Comparison of ENCODE assay signal across 20 cellular contexts in the genomic region with DNA sequence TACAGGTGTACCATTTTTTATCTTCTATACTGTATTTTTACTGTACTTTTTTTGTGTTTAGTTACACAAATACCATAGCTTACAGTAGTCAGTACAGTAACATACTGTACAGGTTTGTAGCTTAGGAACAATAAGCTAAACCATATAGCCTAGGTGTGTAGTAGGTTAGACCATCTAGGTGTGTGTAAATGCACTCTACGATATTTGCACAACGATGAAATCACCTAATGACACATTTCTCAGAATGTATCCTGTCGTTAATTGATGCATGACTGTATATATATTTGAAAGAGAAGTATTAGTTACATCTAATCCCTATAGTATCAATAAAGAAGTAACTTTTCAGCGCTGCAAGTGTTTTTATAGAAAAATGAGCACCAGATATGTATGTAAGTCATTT.
DNase-seq lines count a peak whose midpoint lies in the region; ATAC-seq, FAIRE-seq and TF ChIP-seq lines count a peak whose summit lies in the region.
"Had no signal": no experiment of that assay in that cellular context is flagged by ENCODE, and none has a peak within 500 bp of the region (broad histone marks: within the 10 kb centered on the region; RNA-seq: fewer than 3 reads in every experiment).

No MANE protein-coding gene starts in this region.

- H3K27ac ChIP-seq in PC-3 (ENCODE audit: low read length): no peak overlapping the region
- H3K27ac ChIP-seq: BLaER1, C4-2B, GM23248 had no signal

- H3K4me2 ChIP-seq in PC-3 (ENCODE audit: low read length): no peak overlapping the region
- H3K4me2 ChIP-seq: BLaER1 had no signal

- peaks cover 7% of the 10 kb centered on the region; the same call in 1 of the 2 replicates for H3K4me1 ChIP-seq in PC-3 (ENCODE audit: insufficient read depth, low read length)
- H3K4me1 ChIP-seq: BLaER1, Caco-2 had no signal

- H2AFZ ChIP-seq in PC-3 (ENCODE audit: low read length): no peak overlapping the region
- H2AFZ ChIP-seq: GM23248 had no signal

- no peak for DNase-seq in D721Med (ENCODE audit: insufficient read length, low spot score)
- DNase-seq in DMS53 (lab: John Stamatoyannopoulos, UW): peak; percentile 82
- DNase-seq in PC-3: peak; percentile 35
- DNase-seq in AML-193 (lab: John Stamatoyannopoulos, UW): no peak
- DNase-seq in activated CD4-positive, alpha-beta T cell treated with anti-CD3 and anti-CD28 coated beads, Interleukin-2, amount 50 U/mL, for 1 hour: no peak
- no peak for DNase-seq in superior temporal gyrus (ENCODE audit: extremely low spot score)
- DNase-seq: Caco-2; CD4-positive, CD25-positive, alpha-beta regulatory T cell; CD8-positive, alpha-beta T cell; DMS 273 treated with DMSO at 0.1 percent for 48 hours; DND-41; GDM1; GM23248; H9 had no signal

- H3K9ac ChIP-seq in PC-3 (ENCODE audit: low read length): no peak overlapping the region
- H3K9ac ChIP-seq: BLaER1, GM23248 had no signal

- FAIRE-seq in D721Med (lab: Jason Lieb, UNC): peak; percentile 6
- FAIRE-seq: GM12878, GM19239, H1 had no signal

- no peaks in the 10 kb centered on the region for H3K79me2 ChIP-seq in PC-3 (ENCODE audit: low read length)

- H3K4me3 ChIP-seq in PC-3 (ENCODE audit: low read length): no peak overlapping the region
- H3K4me3 ChIP-seq: BLaER1, GM12878, GM23248 had no signal

- CTCF ChIA-PET in PC-3 (lab: Charles Lee): no interaction called here

- no peaks in the 10 kb centered on the region for H4K20me1 ChIP-seq in PC-3 (ENCODE audit: low read length)
- H4K20me1 ChIP-seq: BLaER1 had no signal

- H3K27me3 ChIP-seq in PC-3 (ENCODE audit: low read length): no peaks in the 10 kb centered on the region
- H3K27me3 ChIP-seq: BLaER1 had no signal

- ATAC-seq in PC-3: no peak
- ATAC-seq: CD8-positive, alpha-beta T cell; GM12878; HCT116 had no signal

- POLR2A ChIA-PET in PC-3 (lab: Charles Lee; ENCODE audit: unreplicated experiment): no interaction called here

- TF ChIP-seq CTCF in D721Med (IDR thresholded peaks at IDR 0.05; ENCODE audit: insufficient read depth, missing control alignments) (no peak), PC-3 (conservative IDR thresholded peaks at IDR 0.05; ENCODE audit: low read depth, low read length) (no peak)

- no peaks in the 10 kb centered on the region for H3K36me3 ChIP-seq in PC-3 (ENCODE audit: low read depth, low read length)
- H3K36me3 ChIP-seq: BLaER1 had no signal

- H3F3A ChIP-seq in PC-3 (ENCODE audit: low read length, unreplicated experiment): no peaks in the 10 kb centered on the region

- BruUV-seq in PC-3 (replicated peaks; lab: Mats Ljungman, UMichigan): no TSS peak

- no peaks in the 10 kb centered on the region for H3K9me2 ChIP-seq in PC-3 (replicated peaks; ENCODE audit: low read length)

- intact Hi-C loops in PC-3 (cut with micrococcal nuclease): no loop called here

- no peaks in the 10 kb centered on the region for H3K9me3 ChIP-seq in PC-3 (ENCODE audit: low read length)
- H3K9me3 ChIP-seq: BLaER1, Caco-2 had no signal

Comparison
In these comparisons a context has a peak if more than half of its experiments do, and no peak if none do; other contexts are left out.
1. DNase-seq: peak in DMS53 (single experiment) and PC-3 (single experiment); none in D721Med (single experiment), AML-193 (0 of 2), activated CD4-positive, alpha-beta T cell treated with anti-CD3 and anti-CD28 coated beads, Interleukin-2, amount 50 U/mL, for 1 hour (single experiment) and superior temporal gyrus (single experiment).